Comparison of ENCODE assay signal across 11 cellular contexts in genomic region chr22:29798318-29798717, GRCh38. TPM values are rescaled to one million over a fixed set of nuclear protein-coding genes. Genes with fewer than 3 reads are reported as not detected.
DNase-seq lines count a peak whose midpoint lies in the region; ATAC-seq, FAIRE-seq and TF ChIP-seq lines count a peak whose summit lies in the region.
"Had no signal": no experiment of that assay in that cellular context is flagged by ENCODE, and none has a peak within 500 bp of the region (broad histone marks: within the 10 kb centered on the region; RNA-seq: fewer than 3 reads in every experiment).

No MANE protein-coding gene starts in this region.

- H3K9me3 Mint-ChIP-seq in activated naive CD8-positive, alpha-beta T cell treated with anti-CD3 and anti-CD28 coated beads, Interleukin-2, amount 50 U/mL, for 24 hours: no peaks in the 10 kb centered on the region

- H3K9ac ChIP-seq in mucosa of stomach (ENCODE audit: low read length): peak overlapping the region; percentile 42

- FAIRE-seq in GM12891 (lab: Jason Lieb, UNC): peak; percentile 71

- H3K27me3 ChIP-seq in ACC112 (ENCODE audit: insufficient read depth, low read length): no peaks in the 10 kb centered on the region
- H3K27me3 ChIP-seq in mucosa of stomach (ENCODE audit: control insufficient read depth, insufficient read depth, low read length): no peaks in the 10 kb centered on the region

- H3K4me1 Mint-ChIP-seq in activated naive CD8-positive, alpha-beta T cell treated with anti-CD3 and anti-CD28 coated beads, Interleukin-2, amount 50 U/mL, for 24 hours: peaks cover 12% of the 10 kb centered on the region

- H3K36me3 ChIP-seq in ACC112 (ENCODE audit: insufficient read depth, low read length) (no peaks in the 10 kb centered on the region), mucosa of stomach (ENCODE audit: control insufficient read depth, insufficient read depth, low read length) (peaks cover 15% of the 10 kb centered on the region)

- H3K79me2 ChIP-seq in ACC112 (ENCODE audit: control insufficient read depth, insufficient read depth, low read length, unreplicated experiment): no peaks in the 10 kb centered on the region

- no peak overlapping the region for H3K4me3 Mint-ChIP-seq in activated naive CD8-positive, alpha-beta T cell treated with anti-CD3 and anti-CD28 coated beads, Interleukin-2, amount 50 U/mL, for 24 hours

- no peaks in the 10 kb centered on the region for H3K27me3 Mint-ChIP-seq in activated naive CD8-positive, alpha-beta T cell treated with anti-CD3 and anti-CD28 coated beads, Interleukin-2, amount 50 U/mL, for 24 hours

- H3K36me3 Mint-ChIP-seq in activated naive CD8-positive, alpha-beta T cell treated with anti-CD3 and anti-CD28 coated beads, Interleukin-2, amount 50 U/mL, for 24 hours (ENCODE audit: low read depth): peaks cover 20% of the 10 kb centered on the region

- DNase-seq in GM12891 (ENCODE audit: insufficient read length, low spot score) (no peak), left colon (no peak)
- DNase-seq in activated naive CD8-positive, alpha-beta T cell treated with anti-CD3 and anti-CD28 coated beads, Interleukin-2, amount 50 U/mL, for 24 hours: no peak
- DNase-seq in stimulated activated CD4-positive, alpha-beta T cell treated with anti-CD3 and anti-CD28 coated beads, Interleukin-2, amount 100 ng/mL, for 24 hours: no peak
- DNase-seq: activated CD4-positive, alpha-beta T cell treated with anti-CD3 and anti-CD28 coated beads, Interleukin-2, amount 50 U/mL, for 48 hours; NCI-H69; stimulated activated CD4-positive, alpha-beta T cell treated with anti-CD3 and anti-CD28 coated beads, Interleukin-12 subunit alpha, Interleukin-12 subunit beta, amount 100 ng/mL, for 4 hours had no signal

- peak overlapping the region; percentile 75 for H3K27ac ChIP-seq in ACC112 (ENCODE audit: low read depth, low read length)

- no peak overlapping the region for H3K27ac Mint-ChIP-seq in activated naive CD8-positive, alpha-beta T cell treated with anti-CD3 and anti-CD28 coated beads, Interleukin-2, amount 50 U/mL, for 24 hours

- intact Hi-C loops in left colon (cut with DNase I, micrococcal nuclease): no loop called here

- peak; percentile 26 for ATAC-seq in activated naive CD8-positive, alpha-beta T cell treated with anti-CD3 and anti-CD28 coated beads, Interleukin-2, amount 50 U/mL, for 24 hours
- ATAC-seq in HG03565 (IDR thresholded peaks at IDR 0.05; ENCODE audit: unreplicated experiment) (no peak), left colon (no peak), HG03432 (IDR thresholded peaks at IDR 0.05; ENCODE audit: unreplicated experiment) (no peak)

- H3K4me3 ChIP-seq in ACC112 (ENCODE audit: low read depth, low read length): 0 out of 2 replicates have a peak overlapping the region, but pooled peaks have one; percentile 57
- H3K4me3 ChIP-seq in mucosa of stomach (ENCODE audit: low read length): no peak overlapping the region

- TF ChIP-seq POLR2A in GM12891 (IDR thresholded peaks at IDR 0.05; ENCODE audit: low read depth, low read length): no peak

- H3K9me3 ChIP-seq in mucosa of stomach (ENCODE audit: control insufficient read depth, low read length): no peaks in the 10 kb centered on the region

- peaks cover 18% of the 10 kb centered on the region for H3K4me1 ChIP-seq in ACC112 (ENCODE audit: control insufficient read depth, insufficient read depth, low read length, unreplicated experiment)
- H3K4me1 ChIP-seq in mucosa of stomach (ENCODE audit: control insufficient read depth, insufficient read depth, low read length): peaks cover 50% of the 10 kb centered on the region

- no peak overlapping the region for H2AFZ ChIP-seq in ACC112 (ENCODE audit: low read length, unreplicated experiment)

TF ChIP-seq in GM12891, 5 proteins besides CTCF, POLR2A, EP300 and RAD21:
- TF ChIP-seq SPI1 (IDR thresholded peaks at IDR 0.05; ENCODE audit: low read depth, low read length) (no peak), PAX5 (IDR thresholded peaks at IDR 0.05; ENCODE audit: insufficient read depth, low read length, severe bottlenecking) (no peak), TAF1 (IDR thresholded peaks at IDR 0.05; ENCODE audit: low read depth, low read length) (no peak), POLR2AphosphoS5 (IDR thresholded peaks at IDR 0.05; ENCODE audit: low read depth, low read length) (no peak), POU2F2 (IDR thresholded peaks at IDR 0.05; ENCODE audit: low read depth, low read length) (no peak)

RNA-seq across cellular contexts. Expression of gene UQCR10, which starts 31.1 kb away (rescaled TPM):
- 192 TPM for polyA plus RNA-seq in GM12891 (2012; ENCODE audit: low read depth, missing spikeins)
- total RNA-seq in left colon: 100 to 1,000 TPM; 157 to 198 TPM

RNA-seq across cellular contexts. Expression of gene ZMAT5, which starts 31.5 kb away (rescaled TPM):
- polyA plus RNA-seq in GM12891 (2012; ENCODE audit: low read depth, missing spikeins): 21.9 TPM
- 10 to 100 TPM; 12.7 TPM for total RNA-seq in left colon

RNA-seq across cellular contexts. Expression of gene ASCC2, which starts 39.8 kb away (rescaled TPM):
- 40.4 TPM for polyA plus RNA-seq in GM12891 (2012; ENCODE audit: low read depth, missing spikeins)
- 10 to 100 TPM; 63.0 to 71.3 TPM for total RNA-seq in left colon
